11 cellular contexts compared by ENCODE assay signal in the genomic region with DNA sequence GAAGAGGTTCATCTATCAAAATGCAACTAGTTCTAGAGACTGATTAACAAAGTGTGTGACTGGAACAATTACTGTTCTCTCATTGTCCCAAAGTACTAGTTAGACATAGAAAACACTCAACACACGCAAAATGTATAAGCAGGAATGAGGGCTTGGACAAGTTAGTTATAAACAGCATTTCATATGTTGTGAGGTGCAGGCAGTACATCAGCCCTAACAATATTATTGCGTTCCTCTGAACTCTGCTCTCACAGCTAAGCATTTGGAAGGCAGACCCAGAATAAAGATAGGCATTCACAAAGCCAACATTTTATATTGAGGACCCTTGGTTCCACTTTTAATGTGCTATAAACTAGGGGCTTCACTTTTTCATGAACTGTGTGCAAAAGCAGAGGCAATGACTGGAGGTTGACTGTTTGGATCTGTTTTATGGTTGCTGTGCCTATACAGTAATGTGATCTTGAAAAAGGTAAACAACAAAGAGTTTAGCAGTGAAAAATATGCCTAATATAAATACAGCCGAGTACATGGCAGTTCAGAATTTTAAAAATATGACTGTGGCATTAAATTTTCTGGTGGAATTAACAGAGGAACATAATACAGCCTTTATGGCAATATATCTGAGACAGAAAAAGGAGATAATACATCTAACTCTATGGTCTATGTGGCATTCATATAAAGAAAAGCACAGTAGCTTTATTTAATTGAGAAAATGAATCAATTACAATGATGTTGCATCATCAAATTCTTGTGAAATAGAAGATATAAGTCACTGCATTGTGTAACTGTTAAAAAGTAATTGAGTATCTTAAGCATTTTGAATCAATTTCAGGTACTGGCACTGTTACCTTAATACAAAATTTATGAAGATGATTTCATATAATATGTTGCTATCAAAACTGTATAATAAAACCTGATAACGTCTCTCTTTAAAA.
DNase-seq lines count a peak whose midpoint lies in the region; ATAC-seq and TF ChIP-seq lines count a peak whose summit lies in the region.
"Had no signal": no experiment of that assay in that cellular context is flagged by ENCODE, and none has a peak within 500 bp of the region (broad histone marks: within the 10 kb centered on the region; RNA-seq: fewer than 3 reads in every experiment).

No MANE protein-coding gene starts in this region.

- H3K4me1 ChIP-seq in mesenchymal stem cell (ENCODE audit: control insufficient read depth, insufficient read depth, low read depth, low read length), result no peaks in the 10 kb centered on the region

- in situ Hi-C loops in brain microvascular endothelial cell (cut with HindIII; ENCODE audit: low pct_ligation_motif_present, low sequenced_read_pairs), result no loop called here

- H4K91ac ChIP-seq in mesenchymal stem cell (ENCODE audit: low read length), result no peak overlapping the region

- H3K4me3 ChIP-seq in HL-60 (replicated peaks; ENCODE audit: insufficient read depth, low read length) (no peak overlapping the region), mesenchymal stem cell (ENCODE audit: insufficient read depth in 1 of 2, low read depth in 1 of 2, low read length in 2 of 2) (peak overlapping the region in 1 of 2 experiments; percentile 21), brain microvascular endothelial cell (ENCODE audit: low read depth, low read length) (no peak overlapping the region)
- H3K4me3 ChIP-seq: MG63 had no signal

- peak overlapping the region; percentile 70 for H3K9ac ChIP-seq in mesenchymal stem cell (ENCODE audit: low read length)

- no peak for TF ChIP-seq CTCF in CD4-positive, alpha-beta T cell (IDR thresholded peaks at IDR 0.05)
- no peak for TF ChIP-seq CTCF in HL-60 (IDR thresholded peaks at IDR 0.05; ENCODE audit: insufficient read depth, low read length)
- TF ChIP-seq CTCF in brain microvascular endothelial cell (IDR thresholded peaks at IDR 0.05; ENCODE audit: low read depth, low read length, missing control alignments), result no peak

- H2BK12ac ChIP-seq in mesenchymal stem cell (ENCODE audit: low read length in 2 of 2), result no peak overlapping the region

- no peak overlapping the region for H2BK120ac ChIP-seq in mesenchymal stem cell (ENCODE audit: low read depth, low read length)

- no peaks in the 10 kb centered on the region for H3K36me3 Mint-ChIP-seq in CD4-positive, alpha-beta T cell (ENCODE audit: low read depth)
- peaks cover 3% of the 10 kb centered on the region for H3K36me3 Mint-ChIP-seq in activated naive CD8-positive, alpha-beta T cell treated with anti-CD3 and anti-CD28 coated beads, Interleukin-2, amount 50 U/mL, for 24 hours (ENCODE audit: low read depth)

- no peak overlapping the region for H2AK5ac ChIP-seq in mesenchymal stem cell (ENCODE audit: low read length, severe bottlenecking)

- 100% methylated on average over 1 of the region's 4 CpGs for WGBS in mesenchymal stem cell

- DNase-seq in CD4-positive, alpha-beta T cell, result no peak
- DNase-seq in HL-60 (ENCODE audit: low read depth in 1 of 2, low spot score in 1 of 2) (peak in 1 of 2 experiments; percentile 44), mesenchymal stem cell (peak; percentile 18), NCI-H748 (lab: John Stamatoyannopoulos, UW; ENCODE audit: unreplicated experiment) (no peak), posterior cingulate gyrus (no peak), brain microvascular endothelial cell (no peak)
- no peak for DNase-seq in activated naive CD8-positive, alpha-beta T cell treated with anti-CD3 and anti-CD28 coated beads, Interleukin-2, amount 50 U/mL, for 24 hours
- DNase-seq: dermis blood vessel endothelial cell, MG63, NCI-H748 treated with DMSO at 0.1 percent for 48 hours had no signal

- no peak overlapping the region for H2AFZ ChIP-seq in mesenchymal stem cell (ENCODE audit: low read depth, low read length)

- no peak overlapping the region for H3K4ac ChIP-seq in mesenchymal stem cell (ENCODE audit: low read depth in 1 of 2, low read length in 2 of 2)

- H4K8ac ChIP-seq in mesenchymal stem cell (ENCODE audit: low read length), result no peak overlapping the region

- H2BK15ac ChIP-seq in mesenchymal stem cell (ENCODE audit: low read depth, poor library complexity, severe bottlenecking), result no peak overlapping the region

- no peaks in the 10 kb centered on the region for H3K27me3 ChIP-seq in CD4-positive, alpha-beta T cell (ENCODE audit: control insufficient read depth, insufficient read depth, low read length)
- H3K27me3 ChIP-seq in HL-60 (ENCODE audit: insufficient read depth, poor library complexity, severe bottlenecking) (no peaks in the 10 kb centered on the region), mesenchymal stem cell (ENCODE audit: control insufficient read depth in 1 of 2, insufficient read depth in 1 of 2, low read length in 2 of 2) (no peaks in the 10 kb centered on the region), brain microvascular endothelial cell (replicated peaks) (no peaks in the 10 kb centered on the region)
- H3K27me3 ChIP-seq: MG63 had no signal

- H3K36me3 ChIP-seq in mesenchymal stem cell (ENCODE audit: control insufficient read depth in 1 of 2, insufficient read depth in 2 of 2, low read depth in 1 of 2, low read length in 2 of 2), result peaks cover 0 to 6% of the 10 kb centered on the region in 2 experiments
- H3K36me3 ChIP-seq in brain microvascular endothelial cell (replicated peaks), result no peaks in the 10 kb centered on the region
- H3K36me3 ChIP-seq: MG63 had no signal

- intact Hi-C loops in CD4-positive, alpha-beta T cell (cut with DNase I, micrococcal nuclease), result no loop called here
- intact Hi-C loops in posterior cingulate gyrus (cut with DNase I), result no loop called here

- no peaks in the 10 kb centered on the region for H3K9me3 ChIP-seq in CD4-positive, alpha-beta T cell (ENCODE audit: control insufficient read depth, low read length)
- H3K9me3 ChIP-seq in mesenchymal stem cell (ENCODE audit: control insufficient read depth, low read length), result no peaks in the 10 kb centered on the region
- H3K9me3 ChIP-seq: MG63 had no signal

- H3K14ac ChIP-seq in mesenchymal stem cell (ENCODE audit: low read length in 2 of 2), result no peak overlapping the region

- CTCF ChIA-PET in CD4-positive, alpha-beta T cell (lab: Charles Lee), result interaction anchor here (1.6 kb wide), 1 partner anchor 12 kb away, joined by 3 read pairs; no protein-coding TSS in a partner anchor

- no peak overlapping the region for H3K4me2 ChIP-seq in mesenchymal stem cell (ENCODE audit: low read length, poor library complexity, severe bottlenecking)

- H3K4me3 Mint-ChIP-seq in CD4-positive, alpha-beta T cell, result peak overlapping the region; percentile 52
- peak overlapping the region; percentile 7 for H3K4me3 Mint-ChIP-seq in activated naive CD8-positive, alpha-beta T cell treated with anti-CD3 and anti-CD28 coated beads, Interleukin-2, amount 50 U/mL, for 24 hours

- no peak overlapping the region for H3K27ac ChIP-seq in CD4-positive, alpha-beta T cell (ENCODE audit: low read depth, low read length)
- H3K27ac ChIP-seq in HL-60 (replicated peaks) (peak overlapping the region; percentile 30; the same call in 1 of the 2 replicates), mesenchymal stem cell (ENCODE audit: low read length, poor library complexity, severe bottlenecking) (no peak overlapping the region), brain microvascular endothelial cell (no peak overlapping the region)

- no peak for ATAC-seq in CD4-positive, alpha-beta T cell (ENCODE audit: poor library complexity)
- ATAC-seq in activated naive CD8-positive, alpha-beta T cell treated with anti-CD3 and anti-CD28 coated beads, Interleukin-2, amount 50 U/mL, for 24 hours, result no peak
- no peak for ATAC-seq in GM21526 (IDR thresholded peaks at IDR 0.05; ENCODE audit: low FRiP score, unreplicated experiment)

- POLR2A ChIA-PET in CD4-positive, alpha-beta T cell (lab: Charles Lee), result interaction anchor here (1.3 to 3.3 kb wide), 2 partner anchors 10 to 12 kb away, joined by 3 to 18 read pairs; no protein-coding TSS in a partner anchor

- H3K4me1 Mint-ChIP-seq in CD4-positive, alpha-beta T cell (ENCODE audit: low read depth), result peaks cover 65% of the 10 kb centered on the region
- H3K4me1 Mint-ChIP-seq in activated naive CD8-positive, alpha-beta T cell treated with anti-CD3 and anti-CD28 coated beads, Interleukin-2, amount 50 U/mL, for 24 hours, result peaks cover 60% of the 10 kb centered on the region

- no peak overlapping the region for H3K18ac ChIP-seq in mesenchymal stem cell (ENCODE audit: low read depth in 1 of 2, low read length in 2 of 2)

- no peak overlapping the region for H2BK5ac ChIP-seq in mesenchymal stem cell (ENCODE audit: low read depth, low read length, poor library complexity, severe bottlenecking)

- H3K79me1 ChIP-seq in mesenchymal stem cell (replicated peaks; ENCODE audit: low read length, poor library complexity, severe bottlenecking), result no peaks in the 10 kb centered on the region

- peak overlapping the region; percentile 45 for H3K27ac Mint-ChIP-seq in CD4-positive, alpha-beta T cell
- peak overlapping the region; percentile 33 for H3K27ac Mint-ChIP-seq in activated naive CD8-positive, alpha-beta T cell treated with anti-CD3 and anti-CD28 coated beads, Interleukin-2, amount 50 U/mL, for 24 hours

- H3K27me3 Mint-ChIP-seq in CD4-positive, alpha-beta T cell, result no peaks in the 10 kb centered on the region
- H3K27me3 Mint-ChIP-seq in activated naive CD8-positive, alpha-beta T cell treated with anti-CD3 and anti-CD28 coated beads, Interleukin-2, amount 50 U/mL, for 24 hours, result no peaks in the 10 kb centered on the region

- no peaks in the 10 kb centered on the region for H3K9me3 Mint-ChIP-seq in CD4-positive, alpha-beta T cell
- H3K9me3 Mint-ChIP-seq in activated naive CD8-positive, alpha-beta T cell treated with anti-CD3 and anti-CD28 coated beads, Interleukin-2, amount 50 U/mL, for 24 hours, result no peaks in the 10 kb centered on the region

- no peak overlapping the region for H3K23ac ChIP-seq in mesenchymal stem cell (ENCODE audit: low read length in 2 of 2)
